In genomic region chr1:43392702-43393101, GRCh38 we compare ENCODE assay signal across 27 cellular contexts. TPM values are rescaled to one million over a fixed set of nuclear protein-coding genes. Genes with fewer than 3 reads are reported as not detected.
"Had no signal": no experiment of that assay in that cellular context is flagged by ENCODE, and none has a peak within 500 bp of the region (broad histone marks: within the 10 kb centered on the region; RNA-seq: fewer than 3 reads in every experiment).

No MANE protein-coding gene starts in this region.

- ATAC-seq: activated naive CD4-positive, alpha-beta T cell treated with anti-CD3 and anti-CD28 coated beads, Interleukin-2, amount 50 U/mL, for 72 hours; Panc1; Right ventricle myocardium inferior; T-cell had no signal

- H3K4me3 Mint-ChIP-seq: activated CD4-positive, alpha-beta memory T cell treated with anti-CD3 and anti-CD28 coated beads for 36 hours; activated CD4-positive, alpha-beta T cell treated with anti-CD3 and anti-CD28 coated beads, Interleukin-2, amount 10 ng/mL, durations not matched to agents 7 days and 5 days; activated T-helper 1 cell treated with anti-CD3 and anti-CD28 coated beads, Interleukin-12 subunit alpha, Interleukin-12 subunit beta, Interleukin-2, Interleukin-4 antibody, amounts not matched to agents 30 ng/mL and 10 ng/mL and 1 ng/mL, durations not matched to agents 14 hours and 24 hours and 36 hours; T-cell had no signal

- DNase-seq: activated CD4-positive, alpha-beta memory T cell treated with anti-CD3 and anti-CD28 coated beads for 36 hours; activated CD4-positive, alpha-beta T cell treated with anti-CD3 and anti-CD28 coated beads, Interleukin-2, amount 10 ng/mL, durations not matched to agents 7 days and 5 days; activated CD4-positive, CD25-positive, alpha-beta regulatory T cell treated with anti-CD3 and anti-CD28 coated beads, Interleukin-2, amount 50 U/mL, for 72 hours; activated CD8-positive, alpha-beta memory T cell treated with anti-CD3 and anti-CD28 coated beads for 24 hours; activated effector memory CD4-positive, alpha-beta T cell treated with anti-CD3 and anti-CD28 coated beads, Interleukin-2, amount 50 U/mL, for 16 hours; activated naive CD4-positive, alpha-beta T cell treated with Interleukin-2 at 50 U/mL for 16 hours; cerebellar nuclear complex; MM.1S; NCI-H1105; NCI-H1436; NCI-H1694 treated with DMSO at 0.1 percent for 48 hours; NCI-H2029 treated with DMSO at 0.1 percent for 48 hours; NCI-H345; NCI-H510A; NCI-H69; NK-92 treated with Interleukin-12 subunit alpha and Interleukin-12 subunit beta, amount 100 ng/mL, for 24 hours; OCI-M1; RPMI8226; T-cell; WERI-Rb-1 had no signal

- H3K27ac ChIP-seq: KMS-11, SK-N-MC, WERI-Rb-1 had no signal

- H3K27me3 Mint-ChIP-seq: activated CD4-positive, alpha-beta memory T cell treated with anti-CD3 and anti-CD28 coated beads for 36 hours; activated CD4-positive, alpha-beta T cell treated with anti-CD3 and anti-CD28 coated beads, Interleukin-2, amount 10 ng/mL, durations not matched to agents 7 days and 5 days; T-cell had no signal

- H3K9me3 Mint-ChIP-seq: activated CD4-positive, alpha-beta memory T cell treated with anti-CD3 and anti-CD28 coated beads for 36 hours; activated CD4-positive, alpha-beta T cell treated with anti-CD3 and anti-CD28 coated beads, Interleukin-2, amount 10 ng/mL, durations not matched to agents 7 days and 5 days; activated naive CD4-positive, alpha-beta T cell treated with anti-CD3 and anti-CD28 coated beads, Interleukin-2, amount 50 U/mL, for 72 hours; activated T-helper 1 cell treated with anti-CD3 and anti-CD28 coated beads, Interleukin-12 subunit alpha, Interleukin-12 subunit beta, Interleukin-2, Interleukin-4 antibody, amounts not matched to agents 30 ng/mL and 10 ng/mL and 1 ng/mL, durations not matched to agents 14 hours and 24 hours and 36 hours; T-cell had no signal

- H3K4me3 ChIP-seq: SK-N-MC had no signal

- H3K27ac Mint-ChIP-seq: activated CD4-positive, alpha-beta memory T cell treated with anti-CD3 and anti-CD28 coated beads for 36 hours; activated CD4-positive, alpha-beta T cell treated with anti-CD3 and anti-CD28 coated beads, Interleukin-2, amount 10 ng/mL, durations not matched to agents 7 days and 5 days; activated T-helper 1 cell treated with anti-CD3 and anti-CD28 coated beads, Interleukin-12 subunit alpha, Interleukin-12 subunit beta, Interleukin-2, Interleukin-4 antibody, amounts not matched to agents 30 ng/mL and 10 ng/mL and 1 ng/mL, durations not matched to agents 14 hours and 24 hours and 36 hours had no signal

RNA-seq across cellular contexts. Expression of gene MPL, which starts 55.1 kb away (rescaled TPM):
- total RNA-seq: activated CD4-positive, alpha-beta memory T cell treated with anti-CD3 and anti-CD28 coated beads for 36 hours; activated CD4-positive, alpha-beta T cell treated with anti-CD3 and anti-CD28 coated beads, Interleukin-2, amount 10 ng/mL, durations not matched to agents 7 days and 5 days; activated naive CD4-positive, alpha-beta T cell treated with anti-CD3 and anti-CD28 coated beads, Interleukin-2, amount 50 U/mL, for 72 hours; activated T-helper 1 cell treated with anti-CD3 and anti-CD28 coated beads, Interleukin-12 subunit alpha, Interleukin-12 subunit beta, Interleukin-2, Interleukin-4 antibody, amounts not matched to agents 30 ng/mL and 10 ng/mL and 1 ng/mL, durations not matched to agents 14 hours and 24 hours and 36 hours; T-helper 2 cell treated with Interferon-gamma antibody and Interleukin-4, amounts not matched to agents 100 ng/mL and 5 ng/mL, for 36 hours had no signal
